Comparison of ENCODE assay signal across 1 cellular context in the genomic region with DNA sequence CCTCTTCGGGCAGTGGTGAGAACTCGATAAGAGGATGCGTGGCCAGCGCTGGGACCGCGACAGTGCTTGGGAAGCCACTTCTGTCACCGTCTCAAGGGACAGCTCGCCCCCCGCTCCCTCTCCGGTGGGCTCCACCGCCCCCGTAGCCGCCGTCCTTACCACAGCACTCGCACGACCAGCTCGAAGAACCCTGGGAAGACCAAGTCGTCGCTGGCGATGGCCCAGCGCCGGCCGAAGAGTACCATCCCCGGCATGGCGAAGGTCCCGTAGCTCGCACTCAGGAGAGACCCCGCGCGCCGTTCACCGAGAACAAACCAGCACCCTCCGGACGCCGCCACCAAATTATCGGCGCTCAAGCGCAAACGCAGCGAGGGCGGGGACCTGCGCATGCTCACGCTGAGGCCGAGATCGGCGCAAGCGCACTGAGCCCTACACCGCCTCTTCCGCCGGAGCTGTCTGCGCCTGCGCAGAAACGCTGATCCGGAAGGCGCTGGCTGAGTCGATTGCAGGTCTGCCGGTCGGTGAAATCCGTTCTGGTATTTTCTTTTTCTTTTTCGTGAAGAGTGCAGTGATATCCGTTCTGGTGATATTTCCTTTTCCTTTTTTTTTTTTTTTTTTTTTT.
TF ChIP-seq lines count a peak whose summit lies in the region.

A gene with protein sequence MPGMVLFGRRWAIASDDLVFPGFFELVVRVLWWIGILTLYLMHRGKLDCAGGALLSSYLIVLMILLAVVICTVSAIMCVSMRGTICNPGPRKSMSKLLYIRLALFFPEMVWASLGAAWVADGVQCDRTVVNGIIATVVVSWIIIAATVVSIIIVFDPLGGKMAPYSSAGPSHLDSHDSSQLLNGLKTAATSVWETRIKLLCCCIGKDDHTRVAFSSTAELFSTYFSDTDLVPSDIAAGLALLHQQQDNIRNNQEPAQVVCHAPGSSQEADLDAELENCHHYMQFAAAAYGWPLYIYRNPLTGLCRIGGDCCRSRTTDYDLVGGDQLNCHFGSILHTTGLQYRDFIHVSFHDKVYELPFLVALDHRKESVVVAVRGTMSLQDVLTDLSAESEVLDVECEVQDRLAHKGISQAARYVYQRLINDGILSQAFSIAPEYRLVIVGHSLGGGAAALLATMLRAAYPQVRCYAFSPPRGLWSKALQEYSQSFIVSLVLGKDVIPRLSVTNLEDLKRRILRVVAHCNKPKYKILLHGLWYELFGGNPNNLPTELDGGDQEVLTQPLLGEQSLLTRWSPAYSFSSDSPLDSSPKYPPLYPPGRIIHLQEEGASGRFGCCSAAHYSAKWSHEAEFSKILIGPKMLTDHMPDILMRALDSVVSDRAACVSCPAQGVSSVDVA (minus strand): TSS at position 366 of the 622 bp plus-strand sequence. CDS start 112 bp downstream, at position 254.

TF ChIP-seq in HEK293, 187 proteins besides CTCF, POLR2A, EP300 and RAD21 (continued from another document):
- TF ChIP-seq, protein P1, sequence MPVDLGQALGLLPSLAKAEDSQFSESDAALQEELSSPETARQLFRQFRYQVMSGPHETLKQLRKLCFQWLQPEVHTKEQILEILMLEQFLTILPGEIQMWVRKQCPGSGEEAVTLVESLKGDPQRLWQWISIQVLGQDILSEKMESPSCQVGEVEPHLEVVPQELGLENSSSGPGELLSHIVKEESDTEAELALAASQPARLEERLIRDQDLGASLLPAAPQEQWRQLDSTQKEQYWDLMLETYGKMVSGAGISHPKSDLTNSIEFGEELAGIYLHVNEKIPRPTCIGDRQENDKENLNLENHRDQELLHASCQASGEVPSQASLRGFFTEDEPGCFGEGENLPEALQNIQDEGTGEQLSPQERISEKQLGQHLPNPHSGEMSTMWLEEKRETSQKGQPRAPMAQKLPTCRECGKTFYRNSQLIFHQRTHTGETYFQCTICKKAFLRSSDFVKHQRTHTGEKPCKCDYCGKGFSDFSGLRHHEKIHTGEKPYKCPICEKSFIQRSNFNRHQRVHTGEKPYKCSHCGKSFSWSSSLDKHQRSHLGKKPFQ (tag by site-specific recombination; IDR thresholded peaks at IDR 0.05) = no peak
- no peak for TF ChIP-seq ZNF423 (tag by site-specific recombination; IDR thresholded peaks at IDR 0.05)
- peak; percentile 36; the same call in 1 of the 2 replicates for TF ChIP-seq ZFHX2 (tag by site-specific recombination; conservative IDR thresholded peaks at IDR 0.05)
- TF ChIP-seq ZNF214 (tag by site-specific recombination; IDR thresholded peaks at IDR 0.05; ENCODE audit: borderline replicate concordance) = no peak
- peak; percentile 32; the same call in 1 of the 2 replicates for TF ChIP-seq ZSCAN30 (tag by site-specific recombination; IDR thresholded peaks at IDR 0.05)
- TF ChIP-seq ZNF311 (tag by site-specific recombination; IDR thresholded peaks at IDR 0.05; ENCODE audit: borderline replicate concordance) = no peak
- TF ChIP-seq TRIM28 (IDR thresholded peaks at IDR 0.05; ENCODE audit: borderline replicate concordance, low read length) = no peak
- 0 out of 2 replicates have a peak, but pooled peaks have one; percentile 12 for TF ChIP-seq WT1 (tag by site-specific recombination; IDR thresholded peaks at IDR 0.05)
- TF ChIP-seq ZBTB8A (tag by site-specific recombination; IDR thresholded peaks at IDR 0.05) = no peak
- TF ChIP-seq ZNF335 (tag by site-specific recombination; conservative IDR thresholded peaks at IDR 0.05) = 0 out of 2 replicates have a peak, but pooled peaks have one; percentile 4
- TF ChIP-seq, protein P2, sequence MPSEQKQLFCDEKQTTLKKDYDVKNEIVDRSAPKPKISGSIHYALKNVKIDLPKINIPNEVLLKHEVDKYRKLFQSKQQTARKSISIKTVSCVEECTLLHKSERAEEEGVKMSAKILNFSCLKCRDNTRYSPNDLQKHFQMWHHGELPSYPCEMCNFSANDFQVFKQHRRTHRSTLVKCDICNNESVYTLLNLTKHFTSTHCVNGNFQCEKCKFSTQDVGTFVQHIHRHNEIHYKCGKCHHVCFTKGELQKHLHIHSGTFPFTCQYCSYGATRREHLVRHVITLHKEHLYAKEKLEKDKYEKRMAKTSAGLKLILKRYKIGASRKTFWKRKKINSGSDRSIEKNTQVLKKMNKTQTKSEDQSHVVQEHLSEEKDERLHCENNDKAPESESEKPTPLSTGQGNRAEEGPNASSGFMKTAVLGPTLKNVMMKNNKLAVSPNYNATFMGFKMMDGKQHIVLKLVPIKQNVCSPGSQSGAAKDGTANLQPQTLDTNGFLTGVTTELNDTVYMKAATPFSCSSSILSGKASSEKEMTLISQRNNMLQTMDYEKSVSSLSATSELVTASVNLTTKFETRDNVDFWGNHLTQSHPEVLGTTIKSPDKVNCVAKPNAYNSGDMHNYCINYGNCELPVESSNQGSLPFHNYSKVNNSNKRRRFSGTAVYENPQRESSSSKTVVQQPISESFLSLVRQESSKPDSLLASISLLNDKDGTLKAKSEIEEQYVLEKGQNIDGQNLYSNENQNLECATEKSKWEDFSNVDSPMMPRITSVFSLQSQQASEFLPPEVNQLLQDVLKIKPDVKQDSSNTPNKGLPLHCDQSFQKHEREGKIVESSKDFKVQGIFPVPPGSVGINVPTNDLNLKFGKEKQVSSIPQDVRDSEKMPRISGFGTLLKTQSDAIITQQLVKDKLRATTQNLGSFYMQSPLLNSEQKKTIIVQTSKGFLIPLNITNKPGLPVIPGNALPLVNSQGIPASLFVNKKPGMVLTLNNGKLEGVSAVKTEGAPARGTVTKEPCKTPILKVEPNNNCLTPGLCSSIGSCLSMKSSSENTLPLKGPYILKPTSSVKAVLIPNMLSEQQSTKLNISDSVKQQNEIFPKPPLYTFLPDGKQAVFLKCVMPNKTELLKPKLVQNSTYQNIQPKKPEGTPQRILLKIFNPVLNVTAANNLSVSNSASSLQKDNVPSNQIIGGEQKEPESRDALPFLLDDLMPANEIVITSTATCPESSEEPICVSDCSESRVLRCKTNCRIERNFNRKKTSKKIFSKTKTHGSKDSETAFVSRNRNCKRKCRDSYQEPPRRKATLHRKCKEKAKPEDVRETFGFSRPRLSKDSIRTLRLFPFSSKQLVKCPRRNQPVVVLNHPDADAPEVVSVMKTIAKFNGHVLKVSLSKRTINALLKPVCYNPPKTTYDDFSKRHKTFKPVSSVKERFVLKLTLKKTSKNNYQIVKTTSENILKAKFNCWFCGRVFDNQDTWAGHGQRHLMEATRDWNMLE (tag by site-specific recombination; conservative IDR thresholded peaks at IDR 0.05; ENCODE audit: low read depth) = no peak
- TF ChIP-seq ZEB2 (tag by site-specific recombination; IDR thresholded peaks at IDR 0.05) = no peak
- no peak for TF ChIP-seq ZNF184 (tag by site-specific recombination; IDR thresholded peaks at IDR 0.05)
- 0 out of 2 replicates have a peak, but pooled peaks have one; percentile 15 for TF ChIP-seq ZNF157 (tag by site-specific recombination; IDR thresholded peaks at IDR 0.05)
- 0 out of 2 replicates have a peak, but pooled peaks have one; percentile 11 for TF ChIP-seq EGR2 (tag by site-specific recombination; IDR thresholded peaks at IDR 0.05; ENCODE audit: low read depth)
- TF ChIP-seq, protein P3, sequence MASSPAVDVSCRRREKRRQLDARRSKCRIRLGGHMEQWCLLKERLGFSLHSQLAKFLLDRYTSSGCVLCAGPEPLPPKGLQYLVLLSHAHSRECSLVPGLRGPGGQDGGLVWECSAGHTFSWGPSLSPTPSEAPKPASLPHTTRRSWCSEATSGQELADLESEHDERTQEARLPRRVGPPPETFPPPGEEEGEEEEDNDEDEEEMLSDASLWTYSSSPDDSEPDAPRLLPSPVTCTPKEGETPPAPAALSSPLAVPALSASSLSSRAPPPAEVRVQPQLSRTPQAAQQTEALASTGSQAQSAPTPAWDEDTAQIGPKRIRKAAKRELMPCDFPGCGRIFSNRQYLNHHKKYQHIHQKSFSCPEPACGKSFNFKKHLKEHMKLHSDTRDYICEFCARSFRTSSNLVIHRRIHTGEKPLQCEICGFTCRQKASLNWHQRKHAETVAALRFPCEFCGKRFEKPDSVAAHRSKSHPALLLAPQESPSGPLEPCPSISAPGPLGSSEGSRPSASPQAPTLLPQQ (tag by site-specific recombination; IDR thresholded peaks at IDR 0.05) = peak; percentile 51; the same call in 1 of the 2 replicates
- TF ChIP-seq FEZF1 (tag by site-specific recombination; IDR thresholded peaks at IDR 0.05) = no peak
- TF ChIP-seq ZNF341 (tag by site-specific recombination; IDR thresholded peaks at IDR 0.05; ENCODE audit: low read depth) = 0 out of 2 replicates have a peak, but pooled peaks have one; percentile 5
- TF ChIP-seq YY1 (tag by site-specific recombination; IDR thresholded peaks at IDR 0.05) = no peak
- TF ChIP-seq, protein P4, sequence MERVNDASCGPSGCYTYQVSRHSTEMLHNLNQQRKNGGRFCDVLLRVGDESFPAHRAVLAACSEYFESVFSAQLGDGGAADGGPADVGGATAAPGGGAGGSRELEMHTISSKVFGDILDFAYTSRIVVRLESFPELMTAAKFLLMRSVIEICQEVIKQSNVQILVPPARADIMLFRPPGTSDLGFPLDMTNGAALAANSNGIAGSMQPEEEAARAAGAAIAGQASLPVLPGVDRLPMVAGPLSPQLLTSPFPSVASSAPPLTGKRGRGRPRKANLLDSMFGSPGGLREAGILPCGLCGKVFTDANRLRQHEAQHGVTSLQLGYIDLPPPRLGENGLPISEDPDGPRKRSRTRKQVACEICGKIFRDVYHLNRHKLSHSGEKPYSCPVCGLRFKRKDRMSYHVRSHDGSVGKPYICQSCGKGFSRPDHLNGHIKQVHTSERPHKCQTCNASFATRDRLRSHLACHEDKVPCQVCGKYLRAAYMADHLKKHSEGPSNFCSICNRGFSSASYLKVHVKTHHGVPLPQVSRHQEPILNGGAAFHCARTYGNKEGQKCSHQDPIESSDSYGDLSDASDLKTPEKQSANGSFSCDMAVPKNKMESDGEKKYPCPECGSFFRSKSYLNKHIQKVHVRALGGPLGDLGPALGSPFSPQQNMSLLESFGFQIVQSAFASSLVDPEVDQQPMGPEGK (tag by site-specific recombination; IDR thresholded peaks at IDR 0.05) = peak; percentile 41
- no peak for TF ChIP-seq ZBTB21 (tag by site-specific recombination; IDR thresholded peaks at IDR 0.05)
- TF ChIP-seq ZBTB17 (tag by site-specific recombination; IDR thresholded peaks at IDR 0.05) = peak; percentile 90; the same call in 1 of the 2 replicates
- TF ChIP-seq ZBTB7A (tag by site-specific recombination; IDR thresholded peaks at IDR 0.05; ENCODE audit: low read depth) = 0 out of 2 replicates have a peak, but pooled peaks have one; percentile 23
- no peak for TF ChIP-seq ZNF2 (tag by site-specific recombination; IDR thresholded peaks at IDR 0.05)
- TF ChIP-seq, protein P5, sequence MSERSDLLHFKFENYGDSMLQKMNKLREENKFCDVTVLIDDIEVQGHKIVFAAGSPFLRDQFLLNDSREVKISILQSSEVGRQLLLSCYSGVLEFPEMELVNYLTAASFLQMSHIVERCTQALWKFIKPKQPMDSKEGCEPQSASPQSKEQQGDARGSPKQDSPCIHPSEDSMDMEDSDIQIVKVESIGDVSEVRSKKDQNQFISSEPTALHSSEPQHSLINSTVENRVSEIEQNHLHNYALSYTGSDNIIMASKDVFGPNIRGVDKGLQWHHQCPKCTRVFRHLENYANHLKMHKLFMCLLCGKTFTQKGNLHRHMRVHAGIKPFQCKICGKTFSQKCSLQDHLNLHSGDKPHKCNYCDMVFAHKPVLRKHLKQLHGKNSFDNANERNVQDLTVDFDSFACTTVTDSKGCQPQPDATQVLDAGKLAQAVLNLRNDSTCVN (tag by site-specific recombination; optimal IDR thresholded peaks at IDR 0.05) = peak; percentile 64
